Comparison of ENCODE assay signal across 1 cellular context in genomic region chr2:44291281-44292248, GRCh38.
TF ChIP-seq lines count a peak whose summit lies in the region.

No MANE protein-coding gene starts in this region.

TF ChIP-seq in SK-N-SH, 30 proteins besides CTCF, POLR2A, EP300 and RAD21 (continued from another document):
- peak; percentile 21; the same call in 1 of the 2 replicates for TF ChIP-seq REST (IDR thresholded peaks at IDR 0.05; ENCODE audit: low read depth, low read length)
- peak; percentile 37; the same call in 1 of the 2 replicates for TF ChIP-seq MXI1 (IDR thresholded peaks at IDR 0.05; ENCODE audit: low read depth, low read length)
- no peak for TF ChIP-seq TAF1 (IDR thresholded peaks at IDR 0.05; ENCODE audit: borderline replicate concordance, low read depth, low read length)
- TF ChIP-seq SIN3A (IDR thresholded peaks at IDR 0.05; ENCODE audit: borderline replicate concordance, low read depth, low read length) = no peak
- peak; percentile 71 for TF ChIP-seq JUND (IDR thresholded peaks at IDR 0.05)
- TF ChIP-seq TCF12 (IDR thresholded peaks at IDR 0.05) = peak; percentile 84
- TF ChIP-seq FOXM1 (IDR thresholded peaks at IDR 0.05; ENCODE audit: low read depth) = no peak
- no peak for TF ChIP-seq ZBTB33 (IDR thresholded peaks at IDR 0.05; ENCODE audit: borderline replicate concordance, low read depth)
- TF ChIP-seq YY1 (IDR thresholded peaks at IDR 0.05; ENCODE audit: low read depth) = no peak
- TF ChIP-seq MAX (IDR thresholded peaks at IDR 0.05; ENCODE audit: low read depth) = no peak
- TF ChIP-seq GATA2 (CRISPR knock-in tag; IDR thresholded peaks at IDR 0.05) = peak; percentile 79
- TF ChIP-seq RXRA (IDR thresholded peaks at IDR 0.05; ENCODE audit: borderline replicate concordance, low read depth) = no peak; the same call in 1 of the 2 replicates
